11 cellular contexts compared by ENCODE assay signal in the genomic region with DNA sequence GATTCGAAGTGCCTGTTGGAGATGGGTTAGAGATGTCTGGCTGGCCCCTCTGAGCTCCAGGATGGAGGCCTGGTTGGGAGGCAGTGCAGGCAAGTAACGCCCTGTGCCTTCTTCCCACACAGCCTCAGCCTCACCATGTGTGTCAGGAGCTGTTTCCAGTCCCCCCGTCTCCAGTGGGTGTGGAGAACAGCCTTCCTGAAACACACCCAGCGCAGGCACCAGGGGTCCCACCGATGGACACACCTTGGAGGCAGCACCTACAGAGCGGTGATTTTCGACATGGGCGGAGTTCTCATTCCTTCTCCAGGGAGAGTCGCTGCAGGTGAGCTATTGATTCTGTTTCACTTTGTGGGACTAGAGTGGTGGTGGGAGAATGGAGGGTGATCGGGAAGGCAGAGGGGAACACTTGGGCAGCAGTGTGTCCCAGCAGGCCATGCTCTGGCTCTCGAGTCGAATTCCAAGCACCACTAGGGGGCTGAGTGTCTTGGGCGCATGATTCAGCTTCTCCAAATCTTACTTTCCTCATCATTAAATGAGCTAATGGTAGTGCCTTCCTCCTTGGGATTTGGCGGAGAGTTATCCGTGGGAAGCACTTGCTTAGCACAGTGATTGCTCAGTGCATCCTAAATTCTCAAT. TPM values are rescaled to one million over a fixed set of nuclear protein-coding genes. Genes with fewer than 3 reads are reported as not detected.
DNase-seq lines count a peak whose midpoint lies in the region; ATAC-seq, FAIRE-seq and TF ChIP-seq lines count a peak whose summit lies in the region.
"Had no signal": no experiment of that assay in that cellular context is flagged by ENCODE, and none has a peak within 500 bp of the region (broad histone marks: within the 10 kb centered on the region; RNA-seq: fewer than 3 reads in every experiment).

No MANE protein-coding gene starts in this region.

- no peaks in the 10 kb centered on the region for H3K79me2 ChIP-seq in K562 (ENCODE audit: control insufficient read depth, insufficient read depth, low read length)
- no peaks in the 10 kb centered on the region for H3K79me2 ChIP-seq in osteoblast (ENCODE audit: insufficient read depth, low read length)

- ATAC-seq in K562 (peak; percentile 92), GM21786 (IDR thresholded peaks at IDR 0.05; ENCODE audit: unreplicated experiment) (no peak), HG03521 (IDR thresholded peaks at IDR 0.05; ENCODE audit: unreplicated experiment) (no peak)

- POLR2A ChIA-PET in K562 (lab: Yijun Ruan, JAX) = interaction anchor here (0.6 to 1.3 kb wide), 3 partner anchors 17 to 289 kb away, joined by 3 to 5 read pairs (median 4); no protein-coding TSS in a partner anchor

- no peaks in the 10 kb centered on the region for H3K9me1 ChIP-seq in K562 (ENCODE audit: control insufficient read depth, insufficient read depth, low read length)

- no peak overlapping the region for H3K4me2 ChIP-seq in K562 (ENCODE audit: insufficient read depth, low read length)
- H3K4me2 ChIP-seq in osteoblast (ENCODE audit: insufficient read depth, low read length) = no peak overlapping the region

- intact Hi-C loops in K562 (cut with micrococcal nuclease) = no loop called here

- in situ Hi-C loops in K562 (cut with MboI) = no loop called here

- TF ChIP-seq POLR2A in K562 (conservative IDR thresholded peaks at IDR 0.05) = no peak

- H3K9ac ChIP-seq in K562 (ENCODE audit: insufficient read depth in 1 of 2, low read depth in 2 of 2, low read length in 2 of 2) = peak overlapping the region in 1 of 2 experiments; percentile 49; a peak in 1 of 4 replicates

- FAIRE-seq in K562 (lab: Jason Lieb, UNC) = peak; percentile 86

- H3K36me3 ChIP-seq in K562 (ENCODE audit: control insufficient read depth, insufficient read depth, low read length) = peaks cover 16% of the 10 kb centered on the region; the same call in 2 of the 3 replicates
- peaks cover 22% of the 10 kb centered on the region for H3K36me3 ChIP-seq in osteoblast (ENCODE audit: insufficient read depth, low read length)

- H3K27ac ChIP-seq in K562 (ENCODE audit: extremely low read depth, low read depth, low read length) (no peak overlapping the region), osteoblast (ENCODE audit: low read depth, low read length) (no peak overlapping the region)
- H3K27ac ChIP-seq: epithelial cell of prostate had no signal

- H3K9me3 ChIP-seq in K562 (replicated peaks; ENCODE audit: control insufficient read depth, insufficient read depth, low read depth, low read length) (no peaks in the 10 kb centered on the region), osteoblast (ENCODE audit: low read depth, low read length) (no peaks in the 10 kb centered on the region)

- H3K4me1 ChIP-seq in K562 (replicated peaks in 1 of 2; ENCODE audit: control insufficient read depth in 2 of 2, insufficient read depth in 2 of 2, low read length in 2 of 2) (peaks cover 0 to 4% of the 10 kb centered on the region in 2 experiments; a peak in 3 of 5 replicates), osteoblast (ENCODE audit: insufficient read depth, low read length) (no peaks in the 10 kb centered on the region)

- no peaks in the 10 kb centered on the region for H4K20me1 ChIP-seq in K562 (replicated peaks; ENCODE audit: control insufficient read depth, insufficient read depth, low read length)
- no peaks in the 10 kb centered on the region for H4K20me1 ChIP-seq in osteoblast (ENCODE audit: insufficient read depth, low read length)

- H3K4me3 ChIP-seq in LNCaP clone FGC (ENCODE audit: low read depth, low read length) (no peak overlapping the region), K562 (no peak overlapping the region), osteoblast (ENCODE audit: insufficient read depth, low read length) (no peak overlapping the region)

- TF ChIP-seq CTCF in LNCaP clone FGC (IDR thresholded peaks at IDR 0.05; ENCODE audit: control insufficient read depth, extremely low read depth, insufficient read depth) = peak; percentile 20; the same call in 1 of the 2 replicates
- peak; percentile 53 to 64 (median 59) for TF ChIP-seq CTCF in K562 (IDR thresholded peaks at IDR 0.05 in 2 of 3, conservative IDR thresholded peaks at IDR 0.05 in 1 of 3; ENCODE audit: insufficient read depth in 2 of 3, low read depth in 1 of 3, low read length in 3 of 3)
- TF ChIP-seq CTCF in osteoblast (IDR thresholded peaks at IDR 0.05; ENCODE audit: extremely low read depth, low read depth, low read length) = peak; percentile 42

- BruUV-seq in K562 (replicated peaks; lab: Mats Ljungman, UMichigan) = no TSS peak

- H2AFZ ChIP-seq in K562 (ENCODE audit: low read depth, low read length) (0 out of 2 replicates have a peak overlapping the region, but pooled peaks have one; percentile 46), osteoblast (ENCODE audit: low read length) (no peak overlapping the region)

- TF ChIP-seq RAD21 in K562 (CRISPR knock-in tag; conservative IDR thresholded peaks at IDR 0.05 in 1 of 2, IDR thresholded peaks at IDR 0.05 in 1 of 2) = peak in 1 of 2 experiments; percentile 13; a peak in 1 of 4 replicates

- CTCF ChIA-PET in K562 (lab: Yijun Ruan, JAX; ENCODE audit: low intra/inter-chr PET ratio) = interaction anchor here (1.1 kb wide), 1 partner anchor 121 kb away, joined by 3 read pairs; no protein-coding TSS in a partner anchor

- H3K27me3 ChIP-seq in K562 (ENCODE audit: control insufficient read depth in 2 of 2, insufficient read depth in 2 of 2, low read length in 2 of 2) (no peaks in the 10 kb centered on the region), osteoblast (ENCODE audit: insufficient read depth, low read length) (no peaks in the 10 kb centered on the region)

- WGBS in K562 (ENCODE audit: insufficient coverage, low coverage, missing lambda C conversion rate) = 57% methylated on average over 15 of the region's 15 CpGs

- no peak for TF ChIP-seq EP300 in K562 (IDR thresholded peaks at IDR 0.05; ENCODE audit: low read length)

- DNase-seq in activated CD4-positive, alpha-beta T cell treated with anti-CD3 and anti-CD28 coated beads for 48 hours = peak; percentile 9
- no peak for DNase-seq in activated CD4-positive, alpha-beta T cell treated with anti-CD3 and anti-CD28 coated beads for 1 hour
- DNase-seq in LNCaP clone FGC (ENCODE audit: low read depth) (no peak), K562 (ENCODE audit: extremely low read depth in 1 of 4, low spot score in 3 of 4) (peak; percentile 33 to 60 (median 50)), osteoblast (ENCODE audit: insufficient read length, low spot score, missing footprints) (peak; percentile 86)
- DNase-seq in activated CD8-positive, alpha-beta memory T cell treated with anti-CD3 and anti-CD28 coated beads for 24 hours = no peak
- DNase-seq: activated naive CD4-positive, alpha-beta T cell treated with anti-CD3 and anti-CD28 coated beads for 36 hours; NCI-H510A treated with DMSO at 0.1 percent for 48 hours had no signal

TF ChIP-seq in K562, 482 proteins besides CTCF, POLR2A, EP300 and RAD21 (continues in another document):
- peak; percentile 18; the same call in 1 of the 2 replicates for TF ChIP-seq C11orf30 (IDR thresholded peaks at IDR 0.05; ENCODE audit: low read depth)

RNA-seq across cellular contexts. Expression of a gene that starts 6.8 kb away (rescaled TPM):
- 132 and 204 TPM in 2 replicates for total RNA-seq in K562 (2011; cell fraction: chromatin; rRNA removed; ENCODE audit: low replicate concordance)
- total RNA-seq in K562 (2011; cell fraction: nucleolus; rRNA removed) = 99.9 and 106 TPM in 2 replicates
- 82.3 and 93.6 TPM in 2 replicates for total RNA-seq in K562 (2011; cell fraction: nucleoplasm; rRNA removed)
- total RNA-seq in K562 (2014; rRNA removed) = 7.2 and 12.7 TPM in 2 replicates
- total RNA-seq in K562 (2014; rRNA removed; fragmentation: Illumina TruSeq; extraction: Trizol) = 9.4 and 12.0 TPM in 2 replicates
- 9.0 and 11.2 TPM in 2 replicates for total RNA-seq in K562 (2015; rRNA removed; fragmentation: Illumina TruSeq; extraction: Trizol)
- 18.8 and 19.2 TPM in 2 replicates for total RNA-seq in K562 (2021)
- 15.5 and 16.3 TPM in 2 replicates for polyA plus RNA-seq in K562 (2011; rRNA removed)
- 9.5 and 12.3 TPM in 2 replicates for polyA plus RNA-seq in K562 (2011; cell fraction: cytosol; rRNA removed)
- polyA plus RNA-seq in K562 (2011; cell fraction: nucleus; rRNA removed) = 62.9 and 93.5 TPM in 2 replicates
- 9.6 and 21.6 TPM in 2 replicates for polyA plus RNA-seq in K562 (2012)
- polyA plus RNA-seq in K562 (2014; fragmentation: Illumina TruSeq; extraction: Trizol) = 12.4 and 12.5 TPM in 2 replicates
- polyA plus RNA-seq in K562 (2014; fragmentation: Nextera tagmentation; extraction: Ambion mirVana) = 1 to 10 TPM; 2.3 to 5.0 TPM
- 15.0 and 17.7 TPM in 2 replicates for polyA plus RNA-seq in K562 (2014; rRNA removed)
- polyA minus RNA-seq in K562 (2011; rRNA and poly(A)+ RNA removed) = 24.9 and 26.5 TPM in 2 replicates
- polyA minus RNA-seq in K562 (2011; cell fraction: cytosol; rRNA and poly(A)+ RNA removed) = 14.3 and 23.9 TPM in 2 replicates
- polyA minus RNA-seq in K562 (2011; cell fraction: nucleus; rRNA and poly(A)+ RNA removed) = 33.1 and 35.0 TPM in 2 replicates
- 18.1 and 19.4 TPM in 2 replicates for total RNA-seq in osteoblast

RNA-seq across cellular contexts. Expression of a gene that starts 6.9 kb away (rescaled TPM):
- total RNA-seq in K562 (2011; cell fraction: chromatin; rRNA removed; ENCODE audit: low replicate concordance) = 27.3 and 35.1 TPM in 2 replicates
- 12.9 and 13.3 TPM in 2 replicates for total RNA-seq in K562 (2011; cell fraction: nucleolus; rRNA removed)
- 18.3 and 21.4 TPM in 2 replicates for total RNA-seq in K562 (2011; cell fraction: nucleoplasm; rRNA removed)
- total RNA-seq in K562 (2014; rRNA removed) = 22.8 and 23.9 TPM in 2 replicates
- total RNA-seq in K562 (2014; rRNA removed; fragmentation: Illumina TruSeq; extraction: Trizol) = 28.5 and 30.5 TPM in 2 replicates
- total RNA-seq in K562 (2015; rRNA removed; fragmentation: Illumina TruSeq; extraction: Trizol) = 26.7 and 27.5 TPM in 2 replicates
- total RNA-seq in K562 (2021) = 28.8 and 30.8 TPM in 2 replicates
- polyA plus RNA-seq in K562 (2011; rRNA removed) = 25.1 and 30.6 TPM in 2 replicates
- polyA plus RNA-seq in K562 (2011; cell fraction: cytosol; rRNA removed) = 15.5 and 25.7 TPM in 2 replicates
- 14.5 and 17.9 TPM in 2 replicates for polyA plus RNA-seq in K562 (2011; cell fraction: nucleus; rRNA removed)
- polyA plus RNA-seq in K562 (2012) = 17.4 and 18.7 TPM in 2 replicates
- polyA plus RNA-seq in K562 (2014; fragmentation: Illumina TruSeq; extraction: Trizol) = 29.9 and 32.6 TPM in 2 replicates
- polyA plus RNA-seq in K562 (2014; fragmentation: Nextera tagmentation; extraction: Ambion mirVana) = 1 to 10 TPM; 2.2 to 3.4 TPM
- 17.7 and 20.9 TPM in 2 replicates for polyA plus RNA-seq in K562 (2014; rRNA removed)
- polyA minus RNA-seq in K562 (2011; rRNA and poly(A)+ RNA removed) = 87.4 and 98.4 TPM in 2 replicates
- 22.6 and 30.0 TPM in 2 replicates for polyA minus RNA-seq in K562 (2011; cell fraction: cytosol; rRNA and poly(A)+ RNA removed)
- polyA minus RNA-seq in K562 (2011; cell fraction: nucleus; rRNA and poly(A)+ RNA removed) = 6.7 and 13.4 TPM in 2 replicates
- 19.7 and 22.1 TPM in 2 replicates for total RNA-seq in osteoblast

Comparison
In these comparisons a context has a peak if more than half of its experiments do, and no peak if none do; other contexts are left out.
1. DNase-seq: peak in activated CD4-positive, alpha-beta T cell treated with anti-CD3 and anti-CD28 coated beads for 48 hours (single experiment), K562 (4 of 4) and osteoblast (single experiment); none in activated CD4-positive, alpha-beta T cell treated with anti-CD3 and anti-CD28 coated beads for 1 hour (single experiment), LNCaP clone FGC (single experiment) and activated CD8-positive, alpha-beta memory T cell treated with anti-CD3 and anti-CD28 coated beads for 24 hours (single experiment).
2. Peak in every context shown above with its lines, with median percentiles within 50 percentile points of each other: CTCF ChIP-seq.